Comparison of ENCODE assay signal across 8 cellular contexts in genomic region chr5:135426102-135427082, GRCh38. TPM values are rescaled to one million over a fixed set of nuclear protein-coding genes. Genes with fewer than 3 reads are reported as not detected.
DNase-seq lines count a peak whose midpoint lies in the region; ATAC-seq, FAIRE-seq and TF ChIP-seq lines count a peak whose summit lies in the region.

No MANE protein-coding gene starts in this region.

- H3K4me1 ChIP-seq in BLaER1 (peaks cover 71% of the 10 kb centered on the region), heart right ventricle (peaks cover 0 to 62% (median 13%) of the 10 kb centered on the region in 9 donors), stomach (peaks cover 0 to 7% (median 2%) of the 10 kb centered on the region in 4 donors)

- no peaks in the 10 kb centered on the region for H4K20me1 ChIP-seq in BLaER1

- CTCF ChIA-PET in activated B cell treated with CpG ODN at 0.5 μM for 24 hours (lab: Charles Lee), result interaction anchor here (0.7 to 2.9 kb wide), 7 partner anchors 11 to 103 kb away, joined by 3 to 16 read pairs (median 4); no protein-coding TSS in a partner anchor

- H3K27ac Mint-ChIP-seq in activated B cell treated with CpG ODN at 0.5 μM for 24 hours, result no peak overlapping the region

- peak; percentile 90 for FAIRE-seq in GM12891 (lab: Jason Lieb, UNC)

- intact Hi-C loops in activated B cell treated with CpG ODN at 0.5 μM for 24 hours (cut with micrococcal nuclease), result no loop called here
- intact Hi-C loops in heart right ventricle (cut with DNase I), result loop anchor here in 5 of 10 donors (5.0 to 10.0 kb wide), 4 partner anchors 69 to 182 kb away; no protein-coding TSS in a partner anchor
- intact Hi-C loops in stomach (cut with DNase I; ENCODE audit: low total_unique reads), result no loop called here

- DNase-seq in GM12891 (ENCODE audit: insufficient read length, low spot score), result peak; percentile 43
- peak; percentile 78 for DNase-seq in NCI-H1694 treated with DMSO at 0.1 percent for 48 hours (lab: John Stamatoyannopoulos, UW)
- DNase-seq in activated B cell treated with CpG ODN at 0.5 μM for 24 hours, result no peak
- no peak for DNase-seq in heart right ventricle
- no peak for DNase-seq in stomach
- DNase-seq in KG1 (lab: John Stamatoyannopoulos, UW), result no peak

- H3K27me3 ChIP-seq in BLaER1 (no peaks in the 10 kb centered on the region), heart right ventricle (no peaks in the 10 kb centered on the region), stomach (no peaks in the 10 kb centered on the region)

- peaks cover 18% of the 10 kb centered on the region for H3K9me3 ChIP-seq in BLaER1
- H3K9me3 ChIP-seq in heart right ventricle, result peaks cover 0 to 14% (median 7%) of the 10 kb centered on the region in 11 donors
- H3K9me3 ChIP-seq in stomach, result peaks cover 0 to 12% (median 11%) of the 10 kb centered on the region in 4 donors

- no peaks in the 10 kb centered on the region for H3K4me1 Mint-ChIP-seq in activated B cell treated with CpG ODN at 0.5 μM for 24 hours

- 56 to 62% methylated on average over 7 of the region's 7 CpGs for WGBS in heart right ventricle, 2 donors
- 45 to 51% (median 46%) methylated on average over 7 of the region's 7 CpGs for WGBS in stomach, 5 donors

- H3K27ac ChIP-seq in BLaER1, result peak overlapping the region; percentile 86
- H3K27ac ChIP-seq in heart right ventricle, result peak overlapping the region in 2 of 10 donors; percentile 21 to 69
- H3K27ac ChIP-seq in stomach, result peak overlapping the region in 1 of 5 donors; percentile 4

- H3K4me3 ChIP-seq in BLaER1 (peak overlapping the region; percentile 17; the same call in 1 of the 2 replicates), heart right ventricle (no peak overlapping the region), stomach (no peak overlapping the region)

- H3K36me3 ChIP-seq in BLaER1 (no peaks in the 10 kb centered on the region), heart right ventricle (no peaks in the 10 kb centered on the region), stomach (no peaks in the 10 kb centered on the region)

- no peak for TF ChIP-seq EP300 in stomach (IDR thresholded peaks at IDR 0.05)

- peak overlapping the region; percentile 59 for H3K9ac ChIP-seq in BLaER1

- TF ChIP-seq CTCF in activated B cell treated with CpG ODN at 0.5 μM for 24 hours (IDR thresholded peaks at IDR 0.05), result no peak
- TF ChIP-seq CTCF in heart right ventricle (IDR thresholded peaks at IDR 0.05), result peak; percentile 54 to 72 (median 70)
- peak in 5 of 7 experiments; percentile 27 to 64 (median 55) for TF ChIP-seq CTCF in stomach (IDR thresholded peaks at IDR 0.05)

- H3K4me3 Mint-ChIP-seq in activated B cell treated with CpG ODN at 0.5 μM for 24 hours, result no peak overlapping the region

- peak overlapping the region; percentile 78 for H3K4me2 ChIP-seq in BLaER1

- no peak for TF ChIP-seq POLR2A in GM12891 (IDR thresholded peaks at IDR 0.05; ENCODE audit: low read depth, low read length)
- TF ChIP-seq POLR2A in stomach (IDR thresholded peaks at IDR 0.05), result no peak

- H3K9me3 Mint-ChIP-seq in activated B cell treated with CpG ODN at 0.5 μM for 24 hours, result peaks cover 5% of the 10 kb centered on the region

- POLR2A ChIA-PET in activated B cell treated with CpG ODN at 0.5 μM for 24 hours (lab: Charles Lee), result no interaction called here

- H3K27me3 Mint-ChIP-seq in activated B cell treated with CpG ODN at 0.5 μM for 24 hours, result peaks cover 22% of the 10 kb centered on the region

- peak; percentile 80 for ATAC-seq in HG02798 (IDR thresholded peaks at IDR 0.05; ENCODE audit: poor library complexity, unreplicated experiment)
- ATAC-seq in activated B cell treated with CpG ODN at 0.5 μM for 24 hours (ENCODE audit: low read depth), result peak; percentile 71
- peak in 6 of 8 donors; percentile 43 to 66 (median 61) for ATAC-seq in heart right ventricle

- H3K36me3 Mint-ChIP-seq in activated B cell treated with CpG ODN at 0.5 μM for 24 hours (ENCODE audit: low read depth), result no peaks in the 10 kb centered on the region

TF ChIP-seq in GM12891, 5 proteins besides CTCF, POLR2A, EP300 and RAD21:
- TF ChIP-seq POU2F2 (IDR thresholded peaks at IDR 0.05; ENCODE audit: low read depth, low read length) (no peak), POLR2AphosphoS5 (IDR thresholded peaks at IDR 0.05; ENCODE audit: low read depth, low read length) (no peak)

RNA-seq across cellular contexts. Expression of gene DCANP1, which starts 20.8 kb away (rescaled TPM):
- polyA plus RNA-seq in GM12891 (2012; ENCODE audit: low read depth, missing spikeins), result not detected
- total RNA-seq in activated B cell treated with CpG ODN at 0.5 μM for 24 hours (not detected in 2 replicates), heart right ventricle (not detected), stomach (under 1 TPM in 1 of 5 donors, not detected in 4; 0.55 TPM)
- polyA plus RNA-seq in heart right ventricle (not detected), stomach (not detected)

RNA-seq across cellular contexts. Expression of gene TIFAB, which starts 25.8 kb away (rescaled TPM):
- polyA plus RNA-seq in GM12891 (2012; ENCODE audit: low read depth, missing spikeins), result not detected
- not detected in 2 replicates for total RNA-seq in activated B cell treated with CpG ODN at 0.5 μM for 24 hours
- total RNA-seq in heart right ventricle, result 1 to 10 TPM in 1 of 10 donors, under 1 TPM in 2, not detected in 7; 0.04 to 1.7 (median 0.05) TPM
- polyA plus RNA-seq in heart right ventricle, result under 1 TPM in 1 of 2 donors, not detected in 1; under 0.01 TPM
- total RNA-seq in stomach, result not detected
- polyA plus RNA-seq in stomach, result under 1 TPM in 1 of 3 donors, not detected in 2; 0.08 TPM

RNA-seq across cellular contexts. Expression of gene MACROH2A1, which starts 27.4 kb away (rescaled TPM):
- polyA plus RNA-seq in GM12891 (2012; ENCODE audit: low read depth, missing spikeins), result 86.5 TPM
- total RNA-seq in activated B cell treated with CpG ODN at 0.5 μM for 24 hours (115 and 125 TPM in 2 replicates), heart right ventricle (100 to 1,000 TPM in 4 of 10 donors, 10 to 100 TPM in 6; 80.0 to 125 (median 98.0) TPM), stomach (100 to 1,000 TPM; 143 to 206 (median 175) TPM)
- polyA plus RNA-seq in heart right ventricle (100 to 1,000 TPM; 124 to 152 TPM), stomach (100 to 1,000 TPM in 1 of 3 donors, 10 to 100 TPM in 2; 77.1 to 123 (median 85.8) TPM)

Comparison
In these comparisons a context has a peak if more than half of its experiments do, and no peak if none do; other contexts are left out.
1. DNase-seq: peak in GM12891 (single experiment) and NCI-H1694 treated with DMSO at 0.1 percent for 48 hours (single experiment); none in activated B cell treated with CpG ODN at 0.5 μM for 24 hours (single experiment), heart right ventricle (0 of 2), stomach (single experiment) and KG1 (single experiment).
2. Peak in every context shown above with its lines, with median percentiles within 50 percentile points of each other: ATAC-seq.